In genomic region chr4:16952462-16952871, GRCh38 we compare ENCODE assay signal across 2 cellular contexts.
TF ChIP-seq lines count a peak whose summit lies in the region.

No MANE protein-coding gene starts in this region.

TF ChIP-seq in IMR-90, 13 proteins besides CTCF, POLR2A, EP300 and RAD21:
- TF ChIP-seq MXI1 (IDR thresholded peaks at IDR 0.05; ENCODE audit: borderline replicate concordance, low read depth, low read length) = no peak
- no peak for TF ChIP-seq FOS (IDR thresholded peaks at IDR 0.05; ENCODE audit: low read depth, low read length)
- no peak for TF ChIP-seq NFE2L2 (IDR thresholded peaks at IDR 0.05; ENCODE audit: low read depth, low read length)
- no peak for TF ChIP-seq MAFK (IDR thresholded peaks at IDR 0.05; ENCODE audit: low read depth, low read length)
- TF ChIP-seq RFX5 (IDR thresholded peaks at IDR 0.05; ENCODE audit: low read depth, low read length) = no peak
- TF ChIP-seq CEBPB (IDR thresholded peaks at IDR 0.05; ENCODE audit: low read depth, low read length) = 0 out of 2 replicates have a peak, but pooled peaks have one; percentile 10
- no peak for TF ChIP-seq ELK1 (IDR thresholded peaks at IDR 0.05; ENCODE audit: borderline replicate concordance, low read depth, low read length)
- no peak for TF ChIP-seq USF2 (IDR thresholded peaks at IDR 0.05; ENCODE audit: low read depth, low read length)
TF ChIP-seq in IMR-90: peak in this region for 1.

TF ChIP-seq in endothelial cell of umbilical vein, 7 proteins besides CTCF, POLR2A, EP300 and RAD21:
- TF ChIP-seq EZH2 (IDR thresholded peaks at IDR 0.05; ENCODE audit: borderline replicate concordance, low read depth, low read length, severe bottlenecking) (no peak), JUN (IDR thresholded peaks at IDR 0.05; ENCODE audit: borderline replicate concordance, insufficient read depth, insufficient read length, low read depth) (no peak), POLR2AphosphoS5 (IDR thresholded peaks at IDR 0.05; ENCODE audit: insufficient read depth, low read depth, low read length) (no peak), MYC (IDR thresholded peaks at IDR 0.05; ENCODE audit: low read depth, low read length) (no peak), GATA2 (IDR thresholded peaks at IDR 0.05; ENCODE audit: insufficient read depth, insufficient read length, low read depth, low read length) (no peak), FOS (IDR thresholded peaks at IDR 0.05; ENCODE audit: borderline replicate concordance, insufficient read depth, low read length) (no peak), MAX (IDR thresholded peaks at IDR 0.05; ENCODE audit: insufficient read depth, insufficient read length) (no peak)
